In genomic region chr9:125823874-125824406, GRCh38 we compare ENCODE assay signal across 8 cellular contexts.
DNase-seq lines count a peak whose midpoint lies in the region; ATAC-seq and TF ChIP-seq lines count a peak whose summit lies in the region.
"Not testable (repeated sequence)": the region's sequence is repeated elsewhere in the genome, so short reads cannot be mapped to it uniquely, and the experiment has no call there.

No MANE protein-coding gene starts in this region.

- peak overlapping the region; percentile 51 for H3K4me3 ChIP-seq in BLaER1
- peak overlapping the region; percentile 28 for H3K4me3 ChIP-seq in left ventricle myocardium inferior
- not testable (repeated sequence) for H3K4me3 ChIP-seq in parathyroid adenoma (ENCODE audit: low read depth, low read length)

- H3K36me3 ChIP-seq in BLaER1; KOPT-K1 (ENCODE audit: insufficient read depth, low read length); left ventricle myocardium inferior; parathyroid adenoma (ENCODE audit: control insufficient read depth, insufficient read depth, low read length): not testable (repeated sequence)

- H3K27me3 Mint-ChIP-seq in T-helper 17 cell, result not testable (repeated sequence)

- ATAC-seq in GM18907 (IDR thresholded peaks at IDR 0.05; ENCODE audit: unreplicated experiment), result peak; percentile 59
- peak; percentile 48 for ATAC-seq in HG02885 (IDR thresholded peaks at IDR 0.05; ENCODE audit: poor library complexity, unreplicated experiment)
- peak; percentile 90 for ATAC-seq in T-helper 17 cell
- ATAC-seq in activated naive CD4-positive, alpha-beta T cell treated with anti-CD3 and anti-CD28 coated beads, Interleukin-2, amount 50 U/mL, for 72 hours, result peak; percentile 97 to 99

- H3K4me1 ChIP-seq in BLaER1, result peaks cover 38% of the 10 kb centered on the region
- peaks cover 32% of the 10 kb centered on the region for H3K4me1 ChIP-seq in left ventricle myocardium inferior
- not testable (repeated sequence) for H3K4me1 ChIP-seq in parathyroid adenoma

- not testable (repeated sequence) for H4K20me1 ChIP-seq in BLaER1

- not testable (repeated sequence) for TF ChIP-seq CTCF in left ventricle myocardium inferior (IDR thresholded peaks at IDR 0.05; ENCODE audit: borderline replicate concordance); parathyroid adenoma (IDR thresholded peaks at IDR 0.05)

- peaks cover 19% of the 10 kb centered on the region for H3K4me1 Mint-ChIP-seq in T-helper 17 cell

- H3K4me2 ChIP-seq in BLaER1, result peak overlapping the region; percentile 81
- H3K4me2 ChIP-seq in parathyroid adenoma (ENCODE audit: low read length), result not testable (repeated sequence)

- H3K27ac Mint-ChIP-seq in T-helper 17 cell, result peak overlapping the region; percentile 96
- peak overlapping the region; percentile 44 to 84 for H3K27ac Mint-ChIP-seq in activated naive CD4-positive, alpha-beta T cell treated with anti-CD3 and anti-CD28 coated beads, Interleukin-2, amount 50 U/mL, for 72 hours

- not testable (repeated sequence) for H3K9me3 Mint-ChIP-seq in activated naive CD4-positive, alpha-beta T cell treated with anti-CD3 and anti-CD28 coated beads, Interleukin-2, amount 50 U/mL, for 72 hours

- peak overlapping the region; percentile 89 for H3K4me3 Mint-ChIP-seq in T-helper 17 cell

- H3K27ac ChIP-seq in BLaER1 (peak overlapping the region; percentile 49; the same call in 1 of the 2 replicates), KOPT-K1 (ENCODE audit: low read depth, low read length, poor library complexity, severe bottlenecking) (peak overlapping the region; percentile 64), parathyroid adenoma (peak overlapping the region; percentile 51)
- not testable (repeated sequence) for H3K27ac ChIP-seq in left ventricle myocardium inferior (replicated peaks)

- intact Hi-C loops in left ventricle myocardium inferior (cut with micrococcal nuclease), result not testable (repeated sequence)

- not testable (repeated sequence) for H3K9me3 ChIP-seq in BLaER1; KOPT-K1 (ENCODE audit: insufficient read depth, low read length, poor library complexity, severe bottlenecking); T-helper 17 cell (ENCODE audit: control insufficient read depth, low read length, poor library complexity, severe bottlenecking); left ventricle myocardium inferior (replicated peaks); parathyroid adenoma (ENCODE audit: control insufficient read depth, low read length)

- peaks cover 15% of the 10 kb centered on the region for H3K79me2 ChIP-seq in parathyroid adenoma

- not testable (repeated sequence) for H3K27me3 ChIP-seq in BLaER1; left ventricle myocardium inferior (ENCODE audit: low read depth); parathyroid adenoma (ENCODE audit: control insufficient read depth, insufficient read depth, low read length)

- not testable (repeated sequence) for DNase-seq in T-helper 17 cell; activated naive CD4-positive, alpha-beta T cell treated with anti-CD3 and anti-CD28 coated beads, Interleukin-2, amount 50 U/mL, for 72 hours (ENCODE audit: low spot score in 2 of 2); left ventricle myocardium inferior

- H3K36me3 Mint-ChIP-seq in T-helper 17 cell (ENCODE audit: low read depth); activated naive CD4-positive, alpha-beta T cell treated with anti-CD3 and anti-CD28 coated beads, Interleukin-2, amount 50 U/mL, for 72 hours: not testable (repeated sequence)

- not testable (repeated sequence) for H2AFZ ChIP-seq in parathyroid adenoma

- H3K9ac ChIP-seq in BLaER1, parathyroid adenoma: not testable (repeated sequence)

Comparison
In these comparisons a context has a peak if more than half of its experiments do, and no peak if none do; other contexts are left out.
1. ATAC-seq: peak in every context shown above with its lines; median percentile 98 in activated naive CD4-positive, alpha-beta T cell treated with anti-CD3 and anti-CD28 coated beads, Interleukin-2, amount 50 U/mL, for 72 hours; 90 in T-helper 17 cell; 59 in GM18907; 48 in HG02885.